Comparison of ENCODE assay signal across 8 cellular contexts in genomic region chr12:1318327-1319031, GRCh38.
DNase-seq lines count a peak whose midpoint lies in the region; ATAC-seq and TF ChIP-seq lines count a peak whose summit lies in the region.

No MANE protein-coding gene starts in this region.

- peak; percentile 55 for DNase-seq in COLO668 (lab: John Stamatoyannopoulos, UW; ENCODE audit: unreplicated experiment)
- peak; percentile 87 for DNase-seq in NCI-H1694 (lab: John Stamatoyannopoulos, UW)
- no peak for DNase-seq in breast epithelium (ENCODE audit: low spot score in 2 of 2)
- peak in 1 of 2 donors; percentile 52 for DNase-seq in left lung
- DNase-seq in RKO (ENCODE audit: low spot score): no peak
- DNase-seq in amniotic stem cell (lab: John Stamatoyannopoulos, UW): no peak
- no peak for DNase-seq in SIG-M5 treated with dmso at 0.1 percent for 504 hours (lab: John Stamatoyannopoulos, UW; ENCODE audit: unreplicated experiment)
- no peak for DNase-seq in activated T-cell treated with anti-CD3 and anti-CD28 coated beads, Interleukin-2, amount 50 U/mL, for 48 hours

- peak; percentile 88 for ATAC-seq in left lung

- H3K9me3 ChIP-seq in breast epithelium (no peaks in the 10 kb centered on the region), left lung (peaks cover 0 to 11% of the 10 kb centered on the region in 2 donors)

- TF ChIP-seq POLR2A in breast epithelium (IDR thresholded peaks at IDR 0.05): no peak

- H3K27me3 ChIP-seq in breast epithelium: no peaks in the 10 kb centered on the region
- H3K27me3 ChIP-seq in left lung: no peaks in the 10 kb centered on the region

- H3K27ac ChIP-seq in breast epithelium: peak overlapping the region; percentile 22 to 53
- peak overlapping the region; percentile 46 to 56 for H3K27ac ChIP-seq in left lung

- TF ChIP-seq CTCF in breast epithelium (IDR thresholded peaks at IDR 0.05) (no peak), left lung (IDR thresholded peaks at IDR 0.05) (no peak)

- H3K4me3 ChIP-seq in breast epithelium (peak overlapping the region in 2 of 3 donors; percentile 4 to 17), left lung (no peak overlapping the region)

- H3K36me3 ChIP-seq in breast epithelium (no peaks in the 10 kb centered on the region), left lung (no peaks in the 10 kb centered on the region)

- H3K4me1 ChIP-seq in breast epithelium (no peaks in the 10 kb centered on the region), left lung (peaks cover 10 to 22% of the 10 kb centered on the region in 2 donors)

- intact Hi-C loops in breast epithelium (cut with DNase I; ENCODE audit: low total_unique reads): no loop called here
- intact Hi-C loops in left lung (cut with DNase I): no loop called here

Comparison
In these comparisons a context has a peak if more than half of its experiments do, and no peak if none do; other contexts are left out.
1. DNase-seq: peak in COLO668 (single experiment) and NCI-H1694 (single experiment); none in breast epithelium (0 of 2), RKO (single experiment), amniotic stem cell (single experiment), SIG-M5 treated with dmso at 0.1 percent for 504 hours (single experiment) and activated T-cell treated with anti-CD3 and anti-CD28 coated beads, Interleukin-2, amount 50 U/mL, for 48 hours (0 of 2).
2. H3K4me3 ChIP-seq: peak in breast epithelium (2 of 3); none in left lung (0 of 2).